In genomic region chr15:30621352-30621751, GRCh38 we compare ENCODE assay signal across 1 cellular context.
TF ChIP-seq lines count a peak whose summit lies in the region.

No MANE protein-coding gene starts in this region.

TF ChIP-seq in A549, 52 proteins besides CTCF, POLR2A, EP300 and RAD21:
- TF ChIP-seq SMC3 (IDR thresholded peaks at IDR 0.05) = 0 out of 3 replicates have a peak, but pooled peaks have one; percentile 11
TF ChIP-seq in A549: peak in this region for 1; not testable (repeated sequence) for 51.
